In genomic region chr14:64363265-64363840, GRCh38 we compare ENCODE assay signal across 1 cellular context.
TF ChIP-seq lines count a peak whose summit lies in the region.

No MANE protein-coding gene starts in this region.

TF ChIP-seq in K562, 482 proteins besides CTCF, POLR2A, EP300 and RAD21 (continued from another document and continues in another):
- TF ChIP-seq THAP12 (CRISPR knock-in tag; IDR thresholded peaks at IDR 0.05) (no peak), SMAD3 (CRISPR knock-in tag; conservative IDR thresholded peaks at IDR 0.05) (peak; percentile 100), ZNF224 (CRISPR knock-in tag; IDR thresholded peaks at IDR 0.05) (no peak), HMG20A (CRISPR knock-in tag; conservative IDR thresholded peaks at IDR 0.05) (peak; percentile 94; the same call in 1 of the 2 replicates), ZNF507 (tag; conservative IDR thresholded peaks at IDR 0.05) (peak; percentile 73), ZNF41 (CRISPR knock-in tag; conservative IDR thresholded peaks at IDR 0.05) (peak; percentile 99), ZNF274 (IDR thresholded peaks at IDR 0.05; ENCODE audit: borderline replicate concordance, low read depth, low read length) (no peak), RBM25 (IDR thresholded peaks at IDR 0.05; ENCODE audit: low read depth, low read length, severe bottlenecking) (no peak), CCNT2 (IDR thresholded peaks at IDR 0.05; ENCODE audit: borderline replicate concordance, extremely low read depth, insufficient read length, low read depth, low read length) (no peak), ZNF23 (CRISPR knock-in tag; IDR thresholded peaks at IDR 0.05) (peak; percentile 97), PHF21A (IDR thresholded peaks at IDR 0.05; ENCODE audit: borderline replicate concordance, low read depth) (no peak), NCOA2 (IDR thresholded peaks at IDR 0.05; ENCODE audit: partially characterized antibody in 2 of 2) (no peak), C11orf30 (IDR thresholded peaks at IDR 0.05; ENCODE audit: low read depth) (no peak), ZNF277 (CRISPR knock-in tag; IDR thresholded peaks at IDR 0.05; ENCODE audit: borderline replicate concordance) (no peak), TEAD1 (CRISPR knock-in tag; IDR thresholded peaks at IDR 0.05) (peak in 1 of 2 experiments; percentile 100; a peak in 2 of 4 replicates), NR3C1 (CRISPR knock-in tag; IDR thresholded peaks at IDR 0.05) (no peak), ZNF830 (CRISPR knock-in tag; IDR thresholded peaks at IDR 0.05) (peak; percentile 99), CXXC5 (CRISPR knock-in tag; IDR thresholded peaks at IDR 0.05) (peak; percentile 99), ZZZ3 (IDR thresholded peaks at IDR 0.05) (no peak), ZNF655 (CRISPR knock-in tag; IDR thresholded peaks at IDR 0.05) (peak; percentile 91), POLR3A (IDR thresholded peaks at IDR 0.05; ENCODE audit: borderline replicate concordance, extremely low read depth, insufficient read depth, insufficient read length) (no peak), BCLAF1 (IDR thresholded peaks at IDR 0.05; ENCODE audit: borderline replicate concordance in 1 of 2, control insufficient read depth in 1 of 2, low read depth in 2 of 2, low read length in 1 of 2) (no peak), HMG20B (CRISPR knock-in tag; IDR thresholded peaks at IDR 0.05) (no peak), ESRRB (CRISPR knock-in tag; IDR thresholded peaks at IDR 0.05; ENCODE audit: borderline replicate concordance) (peak; percentile 93), CREB3L1 (IDR thresholded peaks at IDR 0.05; ENCODE audit: borderline replicate concordance, low read depth) (no peak), NR2F6 (CRISPR knock-in tag; IDR thresholded peaks at IDR 0.05) (peak; percentile 97), SMARCA5 (IDR thresholded peaks at IDR 0.05) (no peak; the same call in 1 of the 2 replicates), IFI16 (CRISPR knock-in tag; IDR thresholded peaks at IDR 0.05) (peak; percentile 97), USF1 (CRISPR knock-in tag; IDR thresholded peaks at IDR 0.05) (no peak), SAFB (IDR thresholded peaks at IDR 0.05; ENCODE audit: borderline replicate concordance, low read depth, low read length) (no peak), POLR3G (IDR thresholded peaks at IDR 0.05; ENCODE audit: extremely low read depth, insufficient read length, insufficient replicate concordance) (no peak), E2F1 (CRISPR knock-in tag; IDR thresholded peaks at IDR 0.05) (no peak), HOMEZ (CRISPR knock-in tag; IDR thresholded peaks at IDR 0.05) (peak; percentile 99), CEBPB (tag; IDR thresholded peaks at IDR 0.05) (peak; percentile 45), HDAC1 (IDR thresholded peaks at IDR 0.05) (peak in 1 of 2 experiments; percentile 52; a peak in 2 of 4 replicates), CBFA2T2 (conservative IDR thresholded peaks at IDR 0.05) (no peak), ETS1 (conservative IDR thresholded peaks at IDR 0.05; ENCODE audit: control insufficient read depth, low read depth, low read length) (no peak), ZBTB34 (CRISPR knock-in tag; IDR thresholded peaks at IDR 0.05) (peak; percentile 96), ZFP36 (IDR thresholded peaks at IDR 0.05; ENCODE audit: low read depth, low read length, partially characterized antibody) (no peak), SOX6 (IDR thresholded peaks at IDR 0.05) (peak; percentile 80), HMGXB4 (CRISPR knock-in tag; IDR thresholded peaks at IDR 0.05) (no peak), SMAD4 (CRISPR knock-in tag; conservative IDR thresholded peaks at IDR 0.05) (peak; percentile 100), PCBP2 (IDR thresholded peaks at IDR 0.05; ENCODE audit: low read depth, low read length, poor library complexity, severe bottlenecking) (no peak)
